Comparison of ENCODE assay signal across 13 cellular contexts in genomic region chr19:46927106-46927505, GRCh38.
DNase-seq lines count a peak whose midpoint lies in the region; TF ChIP-seq lines count a peak whose summit lies in the region.
"Had no signal": no experiment of that assay in that cellular context is flagged by ENCODE, and none has a peak within 500 bp of the region (broad histone marks: within the 10 kb centered on the region; RNA-seq: fewer than 3 reads in every experiment).

No MANE protein-coding gene starts in this region.

- H3K4me1 Mint-ChIP-seq in activated naive CD4-positive, alpha-beta T cell treated with anti-CD3 and anti-CD28 coated beads, Interleukin-2, amount 50 U/mL, for 24 hours: peaks cover 56% of the 10 kb centered on the region
- peaks cover 43% of the 10 kb centered on the region for H3K4me1 Mint-ChIP-seq in glutamatergic neuron (ENCODE audit: low read depth, unreplicated experiment)

- H3K27ac ChIP-seq in angular gyrus (ENCODE audit: low read depth, low read length) (peak overlapping the region; percentile 96), temporal lobe (ENCODE audit: low read depth, low read length) (peak overlapping the region; percentile 96)
- no peak overlapping the region for H3K27ac ChIP-seq in effector memory CD4-positive, alpha-beta T cell (ENCODE audit: insufficient read depth, low read length, poor library complexity, severe bottlenecking)

- DNase-seq in activated naive CD4-positive, alpha-beta T cell treated with anti-CD3 and anti-CD28 coated beads, Interleukin-2, amount 50 U/mL, for 16 hours: no peak
- DNase-seq in glutamatergic neuron (no peak), NCI-H510A (lab: John Stamatoyannopoulos, UW) (no peak), inferior parietal cortex (ENCODE audit: extremely low spot score) (no peak)
- DNase-seq in effector memory CD4-positive, alpha-beta T cell: no peak
- DNase-seq: activated CD8-positive, alpha-beta memory T cell treated with anti-CD3 and anti-CD28 coated beads, Interleukin-2, amount 50 U/mL, for 4 hours; DMS153; MV-4-11; NCI-H446; RPMI8226 had no signal

- TF ChIP-seq CTCF in glutamatergic neuron (IDR thresholded peaks at IDR 0.05; ENCODE audit: partially characterized antibody, unreplicated experiment): no peak

- H3K27me3 ChIP-seq in effector memory CD4-positive, alpha-beta T cell (replicated peaks; ENCODE audit: control insufficient read depth, insufficient read depth, low read length, poor library complexity, severe bottlenecking): no peaks in the 10 kb centered on the region

- H3K4me3 ChIP-seq in effector memory CD4-positive, alpha-beta T cell (ENCODE audit: insufficient read depth, low read depth, low read length, poor library complexity, severe bottlenecking): no peak overlapping the region

- H3K36me3 Mint-ChIP-seq in activated naive CD4-positive, alpha-beta T cell treated with anti-CD3 and anti-CD28 coated beads, Interleukin-2, amount 50 U/mL, for 24 hours: peaks cover 8% of the 10 kb centered on the region
- peaks cover 7% of the 10 kb centered on the region for H3K36me3 Mint-ChIP-seq in glutamatergic neuron (ENCODE audit: unreplicated experiment)

- H3K4me3 Mint-ChIP-seq in activated naive CD4-positive, alpha-beta T cell treated with anti-CD3 and anti-CD28 coated beads, Interleukin-2, amount 50 U/mL, for 24 hours: no peak overlapping the region
- H3K4me3 Mint-ChIP-seq in glutamatergic neuron (ENCODE audit: unreplicated experiment): peak overlapping the region; percentile 65

- H3K36me3 ChIP-seq in effector memory CD4-positive, alpha-beta T cell (ENCODE audit: control insufficient read depth, insufficient read depth, low read length): no peaks in the 10 kb centered on the region

- peaks cover 23% of the 10 kb centered on the region for H3K4me1 ChIP-seq in effector memory CD4-positive, alpha-beta T cell (ENCODE audit: control insufficient read depth, insufficient read depth, low read length, poor library complexity, severe bottlenecking)

- H3K9me3 Mint-ChIP-seq in activated naive CD4-positive, alpha-beta T cell treated with anti-CD3 and anti-CD28 coated beads, Interleukin-2, amount 50 U/mL, for 24 hours: no peaks in the 10 kb centered on the region
- peaks cover 6% of the 10 kb centered on the region for H3K9me3 Mint-ChIP-seq in glutamatergic neuron (ENCODE audit: unreplicated experiment)

- H3K27me3 Mint-ChIP-seq in activated naive CD4-positive, alpha-beta T cell treated with anti-CD3 and anti-CD28 coated beads, Interleukin-2, amount 50 U/mL, for 24 hours: no peaks in the 10 kb centered on the region
- H3K27me3 Mint-ChIP-seq in glutamatergic neuron (ENCODE audit: unreplicated experiment): peaks cover 7% of the 10 kb centered on the region

- H3K9me3 ChIP-seq in effector memory CD4-positive, alpha-beta T cell (ENCODE audit: control insufficient read depth, low read length): no peaks in the 10 kb centered on the region

- H3K27ac Mint-ChIP-seq in activated naive CD4-positive, alpha-beta T cell treated with anti-CD3 and anti-CD28 coated beads, Interleukin-2, amount 50 U/mL, for 24 hours: peak overlapping the region; percentile 63
- peak overlapping the region; percentile 24 for H3K27ac Mint-ChIP-seq in glutamatergic neuron (ENCODE audit: unreplicated experiment)
